In genomic region chr5:153496835-153497234, GRCh38 we compare ENCODE assay signal across 8 cellular contexts. TPM values are rescaled to one million over a fixed set of nuclear protein-coding genes. Genes with fewer than 3 reads are reported as not detected.
A peak's percentile ranks its signal among the peaks of the same experiment; 100 is the strongest.
DNase-seq lines count a peak whose midpoint lies in the region; ATAC-seq and TF ChIP-seq lines count a peak whose summit lies in the region.

No MANE protein-coding gene starts in this region.

- H3K4me3 ChIP-seq in right cardiac atrium (ENCODE audit: low read length), result no peak overlapping the region
- no peak overlapping the region for H3K4me3 ChIP-seq in aorta (ENCODE audit: low read length in 2 of 2)

- ATAC-seq in Right ventricle myocardium inferior (peak; percentile 44), right cardiac atrium (no peak), aorta (ENCODE audit: low FRiP score) (no peak)

- H3K4me1 Mint-ChIP-seq in endothelial cell (ENCODE audit: unreplicated experiment), result peaks cover 28% of the 10 kb centered on the region

- no peaks in the 10 kb centered on the region for H3K36me3 ChIP-seq in aorta (ENCODE audit: control insufficient read depth in 1 of 2, insufficient read depth in 2 of 2, low read length in 1 of 2)

- peak; percentile 85 for TF ChIP-seq CTCF in endothelial cell (IDR thresholded peaks at IDR 0.05; ENCODE audit: unreplicated experiment)

- H3K36me3 Mint-ChIP-seq in endothelial cell (ENCODE audit: low read depth, unreplicated experiment), result no peaks in the 10 kb centered on the region

- intact Hi-C loops in Right ventricle myocardium inferior (cut with DNase I) (loop anchor here (1.0 to 5.0 kb wide), 2 partner anchors 215 to 468 kb away; no protein-coding TSS in a partner anchor), right cardiac atrium (cut with DNase I) (loop anchor here (5.0 to 10.0 kb wide), 5 partner anchors 215 to 468 kb away; no protein-coding TSS in a partner anchor), aorta (cut with DNase I) (loop anchor here (2.0 to 10.0 kb wide), 4 partner anchors 128 to 468 kb away; no protein-coding TSS in a partner anchor)

- H3K4me3 Mint-ChIP-seq in endothelial cell (ENCODE audit: unreplicated experiment), result no peak overlapping the region

- H3K9me3 ChIP-seq in right cardiac atrium (ENCODE audit: control insufficient read depth, low read length), result no peaks in the 10 kb centered on the region
- no peaks in the 10 kb centered on the region for H3K9me3 ChIP-seq in aorta (ENCODE audit: control insufficient read depth, low read length)

- H3K27me3 Mint-ChIP-seq in endothelial cell (ENCODE audit: unreplicated experiment), result peaks cover 4% of the 10 kb centered on the region

- H3K9me3 Mint-ChIP-seq in endothelial cell (ENCODE audit: unreplicated experiment), result no peaks in the 10 kb centered on the region

- H3K27ac Mint-ChIP-seq in endothelial cell (ENCODE audit: unreplicated experiment), result no peak overlapping the region

- no peak overlapping the region for H3K27ac ChIP-seq in right cardiac atrium (ENCODE audit: low read length)
- H3K27ac ChIP-seq in aorta (ENCODE audit: low read depth in 1 of 2, low read length in 2 of 2), result peak overlapping the region in 1 of 2 donors; percentile 28

- no peaks in the 10 kb centered on the region for H3K4me1 ChIP-seq in right cardiac atrium (ENCODE audit: control insufficient read depth, insufficient read depth, low read length)
- no peaks in the 10 kb centered on the region for H3K4me1 ChIP-seq in aorta (ENCODE audit: control insufficient read depth in 1 of 2, insufficient read depth in 2 of 2, low read length in 2 of 2)

- DNase-seq in Right ventricle myocardium inferior (ENCODE audit: missing footprints), result no peak
- DNase-seq in right cardiac atrium, result no peak
- DNase-seq in NCI-H1694 (lab: John Stamatoyannopoulos, UW), result peak; percentile 14
- peak; percentile 34 for DNase-seq in endothelial cell (ENCODE audit: low spot score)
- peak; percentile 42 for DNase-seq in renal cortical epithelial cell (ENCODE audit: low read depth)
- no peak for DNase-seq in stimulated activated CD4-positive, alpha-beta T cell treated with anti-CD3 and anti-CD28 coated beads, Interleukin-4, amount 100 ng/mL, for 1 hour
- DNase-seq in aorta, result no peak
- DNase-seq in UCSD-AML1 (lab: John Stamatoyannopoulos, UW; ENCODE audit: unreplicated experiment), result no peak

- H3K27me3 ChIP-seq in right cardiac atrium (ENCODE audit: control insufficient read depth, insufficient read depth) (no peaks in the 10 kb centered on the region), aorta (ENCODE audit: control insufficient read depth in 1 of 2, insufficient read depth in 2 of 2, low read length in 1 of 2) (no peaks in the 10 kb centered on the region)

- 56% methylated on average over 1 of the region's 1 CpG for WGBS in right cardiac atrium
- WGBS in aorta, 2 donors, result 72 to 82% methylated on average over 1 of the region's 1 CpG

RNA-seq across cellular contexts. Expression of gene GRIA1, which starts 6.4 kb away (rescaled TPM):
- not detected for total RNA-seq in Right ventricle myocardium inferior
- total RNA-seq in right cardiac atrium, result 1 to 10 TPM in 1 of 4 donors, under 1 TPM in 3; 0.42 to 1.2 (median 0.44) TPM
- polyA plus RNA-seq in right cardiac atrium, result 0.20 TPM
- 21.9 TPM for total RNA-seq in endothelial cell (ENCODE audit: unreplicated experiment)
- total RNA-seq in renal cortical epithelial cell, result not detected in 2 replicates
- 1 to 10 TPM; 6.3 to 6.5 TPM for total RNA-seq in aorta
- 10 to 100 TPM in 1 of 2 donors, 1 to 10 TPM in 1; 7.5 to 20.2 TPM for polyA plus RNA-seq in aorta

Comparison
In these comparisons a context has a peak if more than half of its experiments do, and no peak if none do; other contexts are left out.
1. DNase-seq: peak in NCI-H1694 (single experiment), endothelial cell (single experiment) and renal cortical epithelial cell (single experiment); none in Right ventricle myocardium inferior (single experiment), right cardiac atrium (0 of 3), stimulated activated CD4-positive, alpha-beta T cell treated with anti-CD3 and anti-CD28 coated beads, Interleukin-4, amount 100 ng/mL, for 1 hour (single experiment), aorta (0 of 2) and UCSD-AML1 (single experiment).